In genomic region chr10:124180044-124180745, GRCh38 we compare ENCODE assay signal across 16 cellular contexts.
A peak's percentile ranks its signal among the peaks of the same experiment; 100 is the strongest.
DNase-seq lines count a peak whose midpoint lies in the region; ATAC-seq, FAIRE-seq and TF ChIP-seq lines count a peak whose summit lies in the region.
"Had no signal": no experiment of that assay in that cellular context is flagged by ENCODE, and none has a peak within 500 bp of the region (broad histone marks: within the 10 kb centered on the region; RNA-seq: fewer than 3 reads in every experiment).

No MANE protein-coding gene starts in this region.

- peaks cover 23% of the 10 kb centered on the region for H3K4me1 Mint-ChIP-seq in astrocyte (ENCODE audit: low read depth, unreplicated experiment)
- H3K4me1 Mint-ChIP-seq: CD8-positive, alpha-beta memory T cell had no signal

- H3K27me3 ChIP-seq in astrocyte (ENCODE audit: insufficient read depth, low read length) (no peaks in the 10 kb centered on the region), osteoblast (ENCODE audit: insufficient read depth, low read length) (no peaks in the 10 kb centered on the region)
- H3K27me3 ChIP-seq: BLaER1 had no signal

- H3K9me3 ChIP-seq in astrocyte (ENCODE audit: insufficient read depth, low read depth, low read length) (no peaks in the 10 kb centered on the region), osteoblast (ENCODE audit: low read depth, low read length) (no peaks in the 10 kb centered on the region)
- H3K9me3 ChIP-seq: A549, BLaER1, Caco-2 had no signal

- FAIRE-seq in astrocyte (lab: Jason Lieb, UNC), result no peak
- FAIRE-seq: A549, GM12878, GM18507 had no signal

- no peaks in the 10 kb centered on the region for H3K79me2 ChIP-seq in astrocyte (ENCODE audit: insufficient read depth, low read length)
- no peaks in the 10 kb centered on the region for H3K79me2 ChIP-seq in osteoblast (ENCODE audit: insufficient read depth, low read length)

- H3K27me3 Mint-ChIP-seq in astrocyte (ENCODE audit: low read depth, unreplicated experiment), result peaks cover 22% of the 10 kb centered on the region

- no peak for DNase-seq in astrocyte (ENCODE audit: low read depth)
- peak; percentile 33 for DNase-seq in islet precursor cell
- peak; percentile 49 for DNase-seq in osteoblast (ENCODE audit: insufficient read length, low spot score, missing footprints)
- no peak for DNase-seq in KG1 (lab: John Stamatoyannopoulos, UW)
- no peak for DNase-seq in NOMO-1 treated with dmso at 0.1 percent for 144 hours (lab: John Stamatoyannopoulos, UW; ENCODE audit: unreplicated experiment)
- DNase-seq: Caco-2; CD8-positive, alpha-beta memory T cell; DMS53; H7 had no signal

- TF ChIP-seq CTCF in astrocyte (IDR thresholded peaks at IDR 0.05; ENCODE audit: insufficient read depth, low read depth, low read length), result no peak
- TF ChIP-seq CTCF in osteoblast (IDR thresholded peaks at IDR 0.05; ENCODE audit: extremely low read depth, low read depth, low read length), result no peak

- H3K36me3 ChIP-seq in astrocyte (ENCODE audit: insufficient read depth, low read length) (no peaks in the 10 kb centered on the region), osteoblast (ENCODE audit: insufficient read depth, low read length) (no peaks in the 10 kb centered on the region)
- H3K36me3 ChIP-seq: BLaER1 had no signal

- H4K20me1 ChIP-seq in astrocyte (ENCODE audit: insufficient read depth, low read length), result no peaks in the 10 kb centered on the region
- no peaks in the 10 kb centered on the region for H4K20me1 ChIP-seq in osteoblast (ENCODE audit: insufficient read depth, low read length)
- H4K20me1 ChIP-seq: BLaER1 had no signal

- no peak overlapping the region for H3K27ac Mint-ChIP-seq in astrocyte (ENCODE audit: unreplicated experiment)
- H3K27ac Mint-ChIP-seq: CD8-positive, alpha-beta memory T cell; GM23338 had no signal

- H3K4me3 Mint-ChIP-seq in astrocyte (ENCODE audit: unreplicated experiment), result no peak overlapping the region
- H3K4me3 Mint-ChIP-seq: CD8-positive, alpha-beta memory T cell; GM23338 had no signal

- no peak for ATAC-seq in GM18868 (IDR thresholded peaks at IDR 0.05; ENCODE audit: unreplicated experiment)
- ATAC-seq: A549, GM23338 had no signal

- H3K9me3 Mint-ChIP-seq in astrocyte (ENCODE audit: unreplicated experiment), result peaks cover 3% of the 10 kb centered on the region
- H3K9me3 Mint-ChIP-seq: CD8-positive, alpha-beta memory T cell; GM23338 had no signal

- no peaks in the 10 kb centered on the region for H3K36me3 Mint-ChIP-seq in astrocyte (ENCODE audit: low read depth, unreplicated experiment)
- H3K36me3 Mint-ChIP-seq: CD8-positive, alpha-beta memory T cell had no signal

- H3K4me3 ChIP-seq in astrocyte (ENCODE audit: insufficient read depth, low read depth, low read length) (no peak overlapping the region), osteoblast (ENCODE audit: insufficient read depth, low read length) (no peak overlapping the region)
- H3K4me3 ChIP-seq: A549, BLaER1, GM12878, GM23338 had no signal

- H3K9ac ChIP-seq in astrocyte (ENCODE audit: low read length), result no peak overlapping the region
- H3K9ac ChIP-seq: BLaER1 had no signal

- H3K4me2 ChIP-seq in astrocyte (ENCODE audit: low read length) (peak overlapping the region; percentile 28), osteoblast (ENCODE audit: insufficient read depth, low read length) (no peak overlapping the region)
- H3K4me2 ChIP-seq: A549, BLaER1, GM23338 had no signal

- H2AFZ ChIP-seq in astrocyte (ENCODE audit: low read depth, low read length) (no peak overlapping the region), osteoblast (ENCODE audit: low read length) (no peak overlapping the region)
- H2AFZ ChIP-seq: GM23338 had no signal

- no peak overlapping the region for H3K27ac ChIP-seq in astrocyte (ENCODE audit: low read depth, low read length)
- H3K27ac ChIP-seq in osteoblast (ENCODE audit: low read depth, low read length), result no peak overlapping the region
- H3K27ac ChIP-seq: A549, BLaER1, HL-60 had no signal

- H3K4me1 ChIP-seq in astrocyte (ENCODE audit: insufficient read depth, low read length) (peaks cover 31% of the 10 kb centered on the region), osteoblast (ENCODE audit: insufficient read depth, low read length) (peaks cover 23% of the 10 kb centered on the region)
- H3K4me1 ChIP-seq: A549, Caco-2 had no signal

Comparison
In these comparisons a context has a peak if more than half of its experiments do, and no peak if none do; other contexts are left out.
1. DNase-seq: peak in islet precursor cell (single experiment) and osteoblast (single experiment); none in astrocyte (single experiment), KG1 (single experiment) and NOMO-1 treated with dmso at 0.1 percent for 144 hours (single experiment).